11 cellular contexts compared by ENCODE assay signal in the genomic region with DNA sequence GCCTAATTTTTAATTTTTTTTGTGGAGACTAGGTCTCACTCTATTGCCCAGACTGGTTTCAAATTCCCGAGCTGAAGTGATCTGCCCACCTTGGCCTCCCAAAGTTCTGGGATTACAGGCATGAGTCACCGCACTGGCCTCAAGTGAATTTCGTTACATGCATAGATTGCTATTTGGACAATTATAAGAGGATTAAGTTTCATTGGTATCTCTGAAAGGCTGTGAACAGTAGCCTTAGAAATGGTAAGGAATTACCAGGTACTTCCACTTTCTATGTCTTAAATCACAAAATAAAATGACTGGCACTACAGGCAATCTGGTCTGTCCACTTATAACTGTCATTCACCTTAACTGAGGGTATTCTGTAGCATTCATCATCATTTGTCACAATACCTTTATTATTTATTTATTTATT. TPM values are rescaled to one million over a fixed set of nuclear protein-coding genes. Genes with fewer than 3 reads are reported as not detected.
DNase-seq lines count a peak whose midpoint lies in the region; ATAC-seq and TF ChIP-seq lines count a peak whose summit lies in the region.
"Had no signal": no experiment of that assay in that cellular context is flagged by ENCODE, and none has a peak within 500 bp of the region (broad histone marks: within the 10 kb centered on the region; RNA-seq: fewer than 3 reads in every experiment).

No MANE protein-coding gene starts in this region.

- TF ChIP-seq CTCF in brain (conservative IDR thresholded peaks at IDR 0.05) (no peak), mesothelial cell of epicardium (IDR thresholded peaks at IDR 0.05; ENCODE audit: unreplicated experiment) (no peak), omental fat pad (IDR thresholded peaks at IDR 0.05) (no peak)

- ATAC-seq in GM18520 (IDR thresholded peaks at IDR 0.05; ENCODE audit: unreplicated experiment) = no peak
- ATAC-seq in omental fat pad (ENCODE audit: low FRiP score) = no peak
- ATAC-seq in left ventricle myocardium superior = no peak
- ATAC-seq in GM18907 (IDR thresholded peaks at IDR 0.05; ENCODE audit: unreplicated experiment) = no peak
- ATAC-seq: sciatic nerve had no signal

- H3K27me3 Mint-ChIP-seq in brain = peaks cover 6% of the 10 kb centered on the region
- H3K27me3 Mint-ChIP-seq in mesothelial cell of epicardium (ENCODE audit: low read depth) = no peaks in the 10 kb centered on the region

- peak; percentile 93 for DNase-seq in Daoy (ENCODE audit: low read depth)
- DNase-seq in MG63 = peak; percentile 86
- no peak for DNase-seq in mesothelial cell of epicardium (ENCODE audit: low spot score in 2 of 2, unreplicated experiment in 2 of 2)
- no peak for DNase-seq in omental fat pad (ENCODE audit: low spot score)
- DNase-seq in left ventricle myocardium superior = no peak
- DNase-seq: adrenal gland, NCI-H2107 had no signal

- intact Hi-C loops in left ventricle myocardium superior (cut with micrococcal nuclease) = no loop called here

- H3K4me3 Mint-ChIP-seq in brain = peak overlapping the region in 1 of 5 experiments; percentile 42
- no peak overlapping the region for H3K4me3 Mint-ChIP-seq in mesothelial cell of epicardium

- peaks cover 12% of the 10 kb centered on the region for H3K36me3 Mint-ChIP-seq in brain
- H3K36me3 Mint-ChIP-seq in mesothelial cell of epicardium = peaks cover 4% of the 10 kb centered on the region

- H3K9me3 ChIP-seq in MG63 = no peaks in the 10 kb centered on the region
- H3K9me3 ChIP-seq: adrenal gland had no signal

- peaks cover 32% of the 10 kb centered on the region for H3K4me1 Mint-ChIP-seq in brain
- peaks cover 14% of the 10 kb centered on the region for H3K4me1 Mint-ChIP-seq in mesothelial cell of epicardium

- no peak overlapping the region for H3K4me3 ChIP-seq in MG63
- H3K4me3 ChIP-seq: adrenal gland had no signal

- H3K36me3 ChIP-seq in MG63 = peaks cover 4% of the 10 kb centered on the region

- H3K9me3 Mint-ChIP-seq in brain (no peaks in the 10 kb centered on the region), mesothelial cell of epicardium (no peaks in the 10 kb centered on the region)

- H3K27me3 ChIP-seq in MG63 = no peaks in the 10 kb centered on the region
- H3K27me3 ChIP-seq: adrenal gland had no signal

- H3K27ac Mint-ChIP-seq in brain = peak overlapping the region in 4 of 5 experiments; percentile 27 to 88 (median 78)
- H3K27ac Mint-ChIP-seq in mesothelial cell of epicardium = peak overlapping the region; percentile 79

RNA-seq across cellular contexts. Expression of a gene that starts 2.9 kb away (rescaled TPM):
- 8.0 and 8.6 TPM in 2 replicates for total RNA-seq in Daoy (2014; rRNA removed; shearing (Covaris generic))
- total RNA-seq in MG63 (2014; rRNA removed; shearing (Covaris generic); ENCODE audit: low replicate concordance) = 17.5 and 22.9 TPM in 2 replicates
- 19.3 TPM for polyA plus RNA-seq in brain (ENCODE audit: insufficient read depth, low read depth, low replicate concordance)
- 45.6 to 49.2 TPM (median 46.8 TPM) in 3 replicates for total RNA-seq in mesothelial cell of epicardium
- 10 to 100 TPM in 2 of 4 donors, 1 to 10 TPM in 2; 8.2 to 16.7 (median 12.5) TPM for total RNA-seq in omental fat pad
- total RNA-seq in left ventricle myocardium superior = 19.2 TPM

RNA-seq across cellular contexts. Expression of a gene that starts 21.2 kb away (rescaled TPM):
- total RNA-seq in Daoy (2014; rRNA removed; shearing (Covaris generic)) = 3.5 and 6.0 TPM in 2 replicates
- 5.5 TPM in 1 of 2 replicates, not detected in the other for total RNA-seq in MG63 (2014; rRNA removed; shearing (Covaris generic); ENCODE audit: low replicate concordance)
- 14.4 TPM for polyA plus RNA-seq in brain (ENCODE audit: insufficient read depth, low read depth, low replicate concordance)
- total RNA-seq in mesothelial cell of epicardium (24.4 to 25.1 TPM (median 24.6 TPM) in 3 replicates), omental fat pad (1 to 10 TPM; 3.3 to 8.2 (median 5.7) TPM), left ventricle myocardium superior (12.7 TPM)

RNA-seq across cellular contexts. Expression of a gene that starts 22.5 kb away (rescaled TPM):
- 0.86 and 2.2 TPM in 2 replicates for total RNA-seq in Daoy (2014; rRNA removed; shearing (Covaris generic))
- 14.7 and 38.8 TPM in 2 replicates for total RNA-seq in MG63 (2014; rRNA removed; shearing (Covaris generic); ENCODE audit: low replicate concordance)
- polyA plus RNA-seq in brain (ENCODE audit: insufficient read depth, low read depth, low replicate concordance) = 12.1 TPM
- total RNA-seq in mesothelial cell of epicardium (19.1 to 19.6 TPM (median 19.5 TPM) in 3 replicates), omental fat pad (1 to 10 TPM; 1.0 to 9.1 (median 1.8) TPM), left ventricle myocardium superior (5.1 TPM)

RNA-seq across cellular contexts. Expression of a gene that starts 56.2 kb away (rescaled TPM):
- not detected in 2 replicates for total RNA-seq in Daoy (2014; rRNA removed; shearing (Covaris generic))
- total RNA-seq in MG63 (2014; rRNA removed; shearing (Covaris generic); ENCODE audit: low replicate concordance) = not detected in 2 replicates
- 3.2 TPM for polyA plus RNA-seq in brain (ENCODE audit: insufficient read depth, low read depth, low replicate concordance)
- total RNA-seq in mesothelial cell of epicardium = 0.47 to 1.2 TPM (median 0.98 TPM) in 3 replicates
- total RNA-seq in omental fat pad = 10 to 100 TPM; 26.5 to 94.0 (median 60.7) TPM
- total RNA-seq in left ventricle myocardium superior = 5.3 TPM

Comparison
In these comparisons a context has a peak if more than half of its experiments do, and no peak if none do; other contexts are left out.
1. DNase-seq: peak in Daoy (single experiment) and MG63 (single experiment); none in mesothelial cell of epicardium (0 of 2), omental fat pad (single experiment) and left ventricle myocardium superior (single experiment).